ENCODE assay signal across 9 cellular contexts in the genomic region with DNA sequence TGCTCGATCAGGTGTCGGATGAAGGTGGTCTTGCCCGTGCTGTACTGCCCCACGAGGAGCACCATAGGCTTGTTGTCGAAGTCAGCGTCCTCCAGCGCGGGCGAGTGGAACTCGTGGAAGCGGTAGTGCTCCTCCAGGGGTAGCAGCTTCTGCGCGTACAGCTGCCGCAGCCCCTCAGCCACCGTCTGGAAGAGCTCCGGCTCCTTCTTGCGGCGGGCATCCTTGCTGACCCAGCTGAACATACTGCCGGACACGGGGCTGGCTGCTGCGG. TPM values are rescaled to one million over a fixed set of nuclear protein-coding genes. Genes with fewer than 3 reads are reported as not detected.
A peak's percentile ranks its signal among the peaks of the same experiment; 100 is the strongest.
DNase-seq lines count a peak whose midpoint lies in the region; ATAC-seq lines count a peak whose summit lies in the region.
"Had no signal": no experiment of that assay in that cellular context is flagged by ENCODE, and none has a peak within 500 bp of the region (broad histone marks: within the 10 kb centered on the region; RNA-seq: fewer than 3 reads in every experiment).

No MANE protein-coding gene starts in this region.

- ATAC-seq in effector memory CD8-positive, alpha-beta T cell (replicated peaks) = peak; percentile 13
- peak; percentile 31 to 38 for ATAC-seq in naive thymus-derived CD8-positive, alpha-beta T cell
- no peak for ATAC-seq in HG02852 (IDR thresholded peaks at IDR 0.05; ENCODE audit: unreplicated experiment)
- ATAC-seq in GM18502 (IDR thresholded peaks at IDR 0.05; ENCODE audit: poor library complexity, unreplicated experiment) = no peak

- no peaks in the 10 kb centered on the region for H3K27me3 Mint-ChIP-seq in effector memory CD8-positive, alpha-beta T cell
- no peaks in the 10 kb centered on the region for H3K27me3 Mint-ChIP-seq in naive thymus-derived CD8-positive, alpha-beta T cell

- H3K4me1 ChIP-seq in NT2/D1 (ENCODE audit: insufficient read depth, insufficient read length) = peaks cover 5% of the 10 kb centered on the region

- H3K9me3 ChIP-seq in NT2/D1 (ENCODE audit: insufficient read depth, low read length) = no peaks in the 10 kb centered on the region

- peaks cover 4% of the 10 kb centered on the region for H3K27me3 ChIP-seq in NT2/D1 (ENCODE audit: insufficient read depth, insufficient read length)

- no peaks in the 10 kb centered on the region for H3K9me3 Mint-ChIP-seq in effector memory CD8-positive, alpha-beta T cell
- no peaks in the 10 kb centered on the region for H3K9me3 Mint-ChIP-seq in naive thymus-derived CD8-positive, alpha-beta T cell

- DNase-seq in NCI-H510A (lab: John Stamatoyannopoulos, UW) = peak; percentile 61
- no peak for DNase-seq in NCI-H510A treated with DMSO at 0.1 percent for 48 hours (lab: John Stamatoyannopoulos, UW)
- no peak for DNase-seq in NT2/D1 (ENCODE audit: low read depth, low spot score)
- DNase-seq in effector memory CD8-positive, alpha-beta T cell = no peak
- DNase-seq in naive thymus-derived CD8-positive, alpha-beta T cell = peak in 1 of 10 donors; percentile 36
- no peak for DNase-seq in NCI-H2107 (lab: John Stamatoyannopoulos, UW)

- peak overlapping the region; percentile 96 for H3K4me3 ChIP-seq in NT2/D1 (ENCODE audit: insufficient read length, low read depth)

- H3K36me3 Mint-ChIP-seq in effector memory CD8-positive, alpha-beta T cell (ENCODE audit: insufficient read depth) = peaks cover 73% of the 10 kb centered on the region
- H3K36me3 Mint-ChIP-seq in naive thymus-derived CD8-positive, alpha-beta T cell = peaks cover 0 to 33% (median 12%) of the 10 kb centered on the region in 3 donors

- POLR2A ChIA-PET in naive thymus-derived CD8-positive, alpha-beta T cell (lab: Charles Lee) = interaction anchor here (0.6 to 45.7 kb wide), 16 partner anchors 12 to 539 kb away, joined by 3 to 2449 read pairs (median 6); a partner anchor contains a TSS

- H3K4me1 Mint-ChIP-seq in effector memory CD8-positive, alpha-beta T cell (ENCODE audit: low read depth in 2 of 2) = peaks cover 61 to 64% of the 10 kb centered on the region in 2 donors
- peaks cover 44 to 72% (median 66%) of the 10 kb centered on the region in 4 donors for H3K4me1 Mint-ChIP-seq in naive thymus-derived CD8-positive, alpha-beta T cell

- H3K9ac ChIP-seq in NT2/D1 (ENCODE audit: insufficient read length, low read depth) = peak overlapping the region; percentile 97

- H3K36me3 ChIP-seq in NT2/D1 (ENCODE audit: insufficient read depth, insufficient read length, low read length) = peaks cover 28% of the 10 kb centered on the region

- H3K4me3 Mint-ChIP-seq in effector memory CD8-positive, alpha-beta T cell = peak overlapping the region; percentile 91 to 92
- H3K4me3 Mint-ChIP-seq in naive thymus-derived CD8-positive, alpha-beta T cell = peak overlapping the region; percentile 92 to 99 (median 98)

- peak overlapping the region; percentile 98 to 99 for H3K27ac Mint-ChIP-seq in effector memory CD8-positive, alpha-beta T cell
- H3K27ac Mint-ChIP-seq in naive thymus-derived CD8-positive, alpha-beta T cell = peak overlapping the region; percentile 79 to 98 (median 94)

RNA-seq across cellular contexts. Expression of a gene that starts 0.3 kb away (rescaled TPM):
- total RNA-seq in naive thymus-derived CD8-positive, alpha-beta T cell = 100 to 1,000 TPM; 217 to 226 TPM
- polyA plus RNA-seq in naive thymus-derived CD8-positive, alpha-beta T cell = 100 to 1,000 TPM; 137 to 164 (median 154) TPM

RNA-seq across cellular contexts. Expression of a gene that starts 33.7 kb away (rescaled TPM):
- total RNA-seq in naive thymus-derived CD8-positive, alpha-beta T cell = 10 to 100 TPM in 1 of 2 experiments, 1 to 10 TPM in 1; 9.0 to 10.3 TPM
- under 1 TPM; 0.09 to 0.38 (median 0.13) TPM for polyA plus RNA-seq in naive thymus-derived CD8-positive, alpha-beta T cell

RNA-seq across cellular contexts. Expression of a gene that starts 38.9 kb away (rescaled TPM):
- 10 to 100 TPM; 39.5 to 41.4 TPM for total RNA-seq in naive thymus-derived CD8-positive, alpha-beta T cell
- polyA plus RNA-seq in naive thymus-derived CD8-positive, alpha-beta T cell = 1 to 10 TPM; 3.4 to 4.2 (median 3.6) TPM

RNA-seq across cellular contexts. Expression of a gene that starts 46.3 kb away (rescaled TPM):
- 10 to 100 TPM; 13.4 to 16.0 TPM for total RNA-seq in naive thymus-derived CD8-positive, alpha-beta T cell
- 1 to 10 TPM; 4.7 to 6.6 (median 5.3) TPM for polyA plus RNA-seq in naive thymus-derived CD8-positive, alpha-beta T cell

RNA-seq across cellular contexts. Expression of a gene that starts 57.5 kb away (rescaled TPM):
- under 1 TPM; 0.55 to 0.69 TPM for total RNA-seq in naive thymus-derived CD8-positive, alpha-beta T cell
- not detected for polyA plus RNA-seq in naive thymus-derived CD8-positive, alpha-beta T cell
- total RNA-seq: subcutaneous adipose tissue had no signal

Comparison
In these comparisons a context has a peak if more than half of its experiments do, and no peak if none do; other contexts are left out.
1. ATAC-seq: peak in effector memory CD8-positive, alpha-beta T cell (single experiment) and naive thymus-derived CD8-positive, alpha-beta T cell (2 of 2); none in HG02852 (single experiment) and GM18502 (single experiment).